15 cellular contexts compared by ENCODE assay signal in genomic region chr9:116658265-116658664, GRCh38. TPM values are rescaled to one million over a fixed set of nuclear protein-coding genes. Genes with fewer than 3 reads are reported as not detected.
DNase-seq lines count a peak whose midpoint lies in the region; ATAC-seq and TF ChIP-seq lines count a peak whose summit lies in the region.
"Had no signal": no experiment of that assay in that cellular context is flagged by ENCODE, and none has a peak within 500 bp of the region (broad histone marks: within the 10 kb centered on the region; RNA-seq: fewer than 3 reads in every experiment).

No MANE protein-coding gene starts in this region.

- no peak overlapping the region for H2BK5ac ChIP-seq in trophoblast cell (ENCODE audit: low read depth, low read length, poor library complexity)

- no peak overlapping the region for H2BK12ac ChIP-seq in trophoblast cell (ENCODE audit: low read length)

- H3K9me3 Mint-ChIP-seq in GM23338: no peaks in the 10 kb centered on the region
- H3K9me3 Mint-ChIP-seq in endodermal cell: no peaks in the 10 kb centered on the region
- H3K9me3 Mint-ChIP-seq: CD4-positive, alpha-beta memory T cell; H9; HFFc6 had no signal

- no peaks in the 10 kb centered on the region for H3K27me3 ChIP-seq in GM23338 (ENCODE audit: insufficient read depth)
- no peaks in the 10 kb centered on the region for H3K27me3 ChIP-seq in endodermal cell (ENCODE audit: control insufficient read depth, insufficient read depth, low read length, poor library complexity, severe bottlenecking)
- H3K27me3 ChIP-seq in trophoblast cell (ENCODE audit: insufficient read depth, low read length): no peaks in the 10 kb centered on the region
- no peaks in the 10 kb centered on the region for H3K27me3 ChIP-seq in ascending aorta

- H2BK120ac ChIP-seq in trophoblast cell (ENCODE audit: insufficient read depth, low read length, poor library complexity): no peak overlapping the region

- intact Hi-C loops in ascending aorta (cut with DNase I): no loop called here

- no peaks in the 10 kb centered on the region for H3K4me1 ChIP-seq in GM23338 (ENCODE audit: insufficient read depth)
- no peaks in the 10 kb centered on the region for H3K4me1 ChIP-seq in endodermal cell (ENCODE audit: control insufficient read depth, insufficient read depth, low read length)
- peaks cover 0 to 3% of the 10 kb centered on the region in 2 experiments for H3K4me1 ChIP-seq in trophoblast cell (ENCODE audit: control insufficient read depth in 1 of 2, insufficient read depth in 2 of 2, low read length in 2 of 2)
- H3K4me1 ChIP-seq in ascending aorta: peaks cover 0 to 2% of the 10 kb centered on the region in 2 donors

- H3K4me3 ChIP-seq in GM23338: no peak overlapping the region
- H3K4me3 ChIP-seq in endodermal cell (ENCODE audit: low read length): no peak overlapping the region
- H3K4me3 ChIP-seq in trophoblast cell (ENCODE audit: low read depth, low read length): no peak overlapping the region
- no peak overlapping the region for H3K4me3 ChIP-seq in ascending aorta

- no peaks in the 10 kb centered on the region for H3F3A ChIP-seq in GM23338 (replicated peaks; ENCODE audit: low read depth)

- no peak overlapping the region for H3K14ac ChIP-seq in trophoblast cell (ENCODE audit: low read length)

- no peak overlapping the region for H3K9ac ChIP-seq in endodermal cell (ENCODE audit: extremely low read depth, low read length, poor library complexity, severe bottlenecking)
- no peak overlapping the region for H3K9ac ChIP-seq in trophoblast cell (ENCODE audit: low read length)

- H3K4me2 ChIP-seq in GM23338: no peak overlapping the region
- no peak overlapping the region for H3K4me2 ChIP-seq in trophoblast cell (ENCODE audit: low read length)

- peak; percentile 78 for ATAC-seq in GM23338

- no peaks in the 10 kb centered on the region for H3K27me3 Mint-ChIP-seq in GM23338 (ENCODE audit: insufficient read depth, low read depth, poor library complexity)
- H3K27me3 Mint-ChIP-seq in endodermal cell (ENCODE audit: insufficient read depth): no peaks in the 10 kb centered on the region
- H3K27me3 Mint-ChIP-seq: CD4-positive, alpha-beta memory T cell had no signal

- H3K79me2 ChIP-seq in GM23338 (replicated peaks; ENCODE audit: insufficient read depth): no peaks in the 10 kb centered on the region
- H3K79me2 ChIP-seq in trophoblast cell (ENCODE audit: control insufficient read depth, insufficient read depth, low read length, poor library complexity): no peaks in the 10 kb centered on the region

- WGBS in endodermal cell (ENCODE audit: insufficient coverage in 1 of 2, insufficient read length in 1 of 2), 2 experiments: 94 to 97% methylated on average over 2 of the region's 2 CpGs
- no CpG with 5 or more reads among the region's 2 CpGs for WGBS in trophoblast cell (ENCODE audit: extremely low coverage, insufficient coverage, insufficient read length)

- no peak overlapping the region for H3K27ac Mint-ChIP-seq in GM23338
- no peak overlapping the region for H3K27ac Mint-ChIP-seq in endodermal cell
- H3K27ac Mint-ChIP-seq: H9, HFFc6 had no signal

- H3K4me3 Mint-ChIP-seq in GM23338 (no peak overlapping the region), endodermal cell (no peak overlapping the region)
- H3K4me3 Mint-ChIP-seq: CD4-positive, alpha-beta memory T cell; H9; HFFc6 had no signal

- no peaks in the 10 kb centered on the region for H3K79me1 ChIP-seq in trophoblast cell (ENCODE audit: low read length)

- H3K9me3 ChIP-seq in endodermal cell (ENCODE audit: control insufficient read depth, low read length): no peaks in the 10 kb centered on the region
- no peaks in the 10 kb centered on the region for H3K9me3 ChIP-seq in trophoblast cell (ENCODE audit: insufficient read depth, low read depth, low read length)
- no peaks in the 10 kb centered on the region for H3K9me3 ChIP-seq in ascending aorta

- H3K36me3 ChIP-seq in GM23338 (ENCODE audit: insufficient read depth) (no peaks in the 10 kb centered on the region), endodermal cell (ENCODE audit: control insufficient read depth, insufficient read depth, low read length) (no peaks in the 10 kb centered on the region), trophoblast cell (ENCODE audit: control insufficient read depth in 1 of 2, insufficient read depth in 2 of 2, low read length in 2 of 2) (no peaks in the 10 kb centered on the region), ascending aorta (no peaks in the 10 kb centered on the region)

- H3K36me3 Mint-ChIP-seq in GM23338 (ENCODE audit: low read depth) (no peaks in the 10 kb centered on the region), endodermal cell (ENCODE audit: low read depth) (no peaks in the 10 kb centered on the region)
- H3K36me3 Mint-ChIP-seq: CD4-positive, alpha-beta memory T cell had no signal

- no peak overlapping the region for H2AK5ac ChIP-seq in trophoblast cell (ENCODE audit: low read length)

- no peaks in the 10 kb centered on the region; the same call in 1 of the 2 replicates for H4K20me1 ChIP-seq in GM23338 (replicated peaks; ENCODE audit: insufficient read depth)

- H4K91ac ChIP-seq in trophoblast cell (ENCODE audit: low read depth, low read length): peak overlapping the region; percentile 6

- no peak overlapping the region for H4K8ac ChIP-seq in trophoblast cell (ENCODE audit: low read depth, low read length)

- no peak overlapping the region for H3K18ac ChIP-seq in trophoblast cell (ENCODE audit: low read length)

- H3K27ac ChIP-seq in GM23338 (ENCODE audit: low read depth): no peak overlapping the region
- H3K27ac ChIP-seq in endodermal cell (ENCODE audit: low read depth, low read length): no peak overlapping the region
- no peak overlapping the region for H3K27ac ChIP-seq in trophoblast cell (ENCODE audit: low read depth, low read length)
- no peak overlapping the region for H3K27ac ChIP-seq in ascending aorta

- DNase-seq in GM23338 (ENCODE audit: low spot score): peak; percentile 14
- DNase-seq in NCI-H69 (lab: John Stamatoyannopoulos, UW): peak; percentile 34
- peak; percentile 57 for DNase-seq in endodermal cell
- DNase-seq in trophoblast cell: no peak
- no peak for DNase-seq in NCI-H748 (lab: John Stamatoyannopoulos, UW; ENCODE audit: unreplicated experiment)
- no peak for DNase-seq in KG1 (lab: John Stamatoyannopoulos, UW)
- DNase-seq in ascending aorta (ENCODE audit: low spot score in 2 of 2): no peak
- DNase-seq: C1 segment of cervical spinal cord; Calu3; CD4-positive, alpha-beta memory T cell; COR-L47; DMS153; DND-41; H9; HFFc6 had no signal

- TF ChIP-seq CTCF in GM23338 (conservative IDR thresholded peaks at IDR 0.05; ENCODE audit: low read depth in 2 of 2) (no peak), endodermal cell (conservative IDR thresholded peaks at IDR 0.05) (no peak), ascending aorta (IDR thresholded peaks at IDR 0.05) (no peak)

- H2AFZ ChIP-seq in GM23338: no peak overlapping the region
- no peak overlapping the region for H2AFZ ChIP-seq in trophoblast cell (ENCODE audit: insufficient read depth, low read length, poor library complexity)

- H3K23ac ChIP-seq in trophoblast cell (ENCODE audit: low read length): no peak overlapping the region

- no peak overlapping the region for H4K12ac ChIP-seq in trophoblast cell (ENCODE audit: low read depth, low read length)

- H3K4ac ChIP-seq in trophoblast cell (ENCODE audit: low read depth, low read length): no peak overlapping the region

- no peaks in the 10 kb centered on the region for H3K9me2 ChIP-seq in GM23338 (ENCODE audit: insufficient read depth)

- H3K4me1 Mint-ChIP-seq in GM23338 (peaks cover 7% of the 10 kb centered on the region; the same call in 2 of the 3 replicates), endodermal cell (peaks cover 6% of the 10 kb centered on the region)
- H3K4me1 Mint-ChIP-seq: CD4-positive, alpha-beta memory T cell had no signal

RNA-seq across cellular contexts. Expression of gene TRIM32, which starts 28.8 kb away (rescaled TPM):
- 15.7 and 16.3 TPM in 2 replicates for total RNA-seq in GM23338 (2014; rRNA removed; shearing (Covaris generic))
- polyA plus RNA-seq in GM23338 (2016; fragmentation: Nextera tagmentation; extraction: Ambion mirVana): 6.6 and 6.7 TPM in 2 replicates
- total RNA-seq in endodermal cell: 10 to 100 TPM; 28.0 to 31.3 TPM
- 17.3 TPM for polyA plus RNA-seq in endodermal cell (2013, experiment 1 of 2)
- polyA plus RNA-seq in endodermal cell (2013, experiment 2 of 2): 17.7 TPM
- polyA plus RNA-seq in trophoblast cell (2013): 8.7 and 9.4 TPM in 2 replicates
- total RNA-seq in ascending aorta: 2.6 TPM

Comparison
In these comparisons a context has a peak if more than half of its experiments do, and no peak if none do; other contexts are left out.
1. DNase-seq: peak in GM23338 (single experiment), NCI-H69 (single experiment) and endodermal cell (single experiment); none in trophoblast cell (0 of 2), NCI-H748 (single experiment), KG1 (single experiment) and ascending aorta (0 of 2).